In genomic region chr18:23540867-23541266, GRCh38 we compare ENCODE assay signal across 1 cellular context.
TF ChIP-seq lines count a peak whose summit lies in the region.

No MANE protein-coding gene starts in this region.

TF ChIP-seq in GM12878, 131 proteins besides CTCF, POLR2A, EP300 and RAD21:
- TF ChIP-seq RELB (IDR thresholded peaks at IDR 0.05; ENCODE audit: low read depth) (peak; percentile 44; the same call in 1 of the 2 replicates), MTA2 (IDR thresholded peaks at IDR 0.05; ENCODE audit: low read depth) (0 out of 2 replicates have a peak, but pooled peaks have one; percentile 27), IRF4 (IDR thresholded peaks at IDR 0.05; ENCODE audit: low read depth, low read length) (no peak), BHLHE40 (IDR thresholded peaks at IDR 0.05; ENCODE audit: borderline replicate concordance in 1 of 2, low read depth in 2 of 2, low read length in 1 of 2) (0 out of 4 replicates have a peak, but pooled peaks of 1 of the 2 experiments have one; percentile 6), IKZF2 (IDR thresholded peaks at IDR 0.05) (peak; percentile 68 to 70; a peak in 2 of 4 replicates), IKZF1 (conservative IDR thresholded peaks at IDR 0.05) (peak; percentile 48), HDAC6 (IDR thresholded peaks at IDR 0.05; ENCODE audit: unreplicated experiment) (no peak), SPI1 (IDR thresholded peaks at IDR 0.05; ENCODE audit: borderline replicate concordance, insufficient read depth, low read depth, low read length) (peak; percentile 70), EED (IDR thresholded peaks at IDR 0.05; ENCODE audit: low read depth) (0 out of 2 replicates have a peak, but pooled peaks have one; percentile 25), ZNF207 (IDR thresholded peaks at IDR 0.05; ENCODE audit: borderline replicate concordance) (no peak), RAD51 (IDR thresholded peaks at IDR 0.05) (peak; percentile 23; the same call in 1 of the 2 replicates), RUNX3 (IDR thresholded peaks at IDR 0.05; ENCODE audit: low read length) (peak; percentile 86), PAX5 (IDR thresholded peaks at IDR 0.05; ENCODE audit: borderline replicate concordance, low read depth, low read length) (no peak)
TF ChIP-seq in GM12878: peak in this region for 9.
